27 cellular contexts compared by ENCODE assay signal in the genomic region with DNA sequence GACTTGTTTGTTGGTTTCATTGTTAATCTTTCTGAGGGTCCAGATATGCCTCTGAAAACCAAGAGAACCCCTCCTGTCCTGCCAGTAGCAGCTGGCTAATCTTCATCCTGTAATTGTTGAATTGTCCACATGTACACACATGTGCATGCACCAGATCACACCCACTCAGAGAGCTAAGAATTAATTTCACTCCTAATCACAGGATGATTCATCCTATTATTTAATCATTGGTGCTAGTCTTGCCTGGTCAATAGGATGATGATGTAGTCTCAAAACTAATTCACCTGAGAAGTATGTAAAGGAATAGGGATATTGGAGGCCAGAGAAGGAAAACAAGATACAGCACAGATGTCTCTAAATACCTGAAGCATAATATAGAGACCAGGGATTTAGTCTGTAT. TPM values are rescaled to one million over a fixed set of nuclear protein-coding genes. Genes with fewer than 3 reads are reported as not detected.
"Had no signal": no experiment of that assay in that cellular context is flagged by ENCODE, and none has a peak within 500 bp of the region (broad histone marks: within the 10 kb centered on the region; RNA-seq: fewer than 3 reads in every experiment).

No MANE protein-coding gene starts in this region.

- H3K36me3 Mint-ChIP-seq: activated naive CD8-positive, alpha-beta T cell treated with anti-CD3 and anti-CD28 coated beads, Interleukin-2, amount 10 ng/mL, durations not matched to agents 7 days and 5 days had no signal

- H3K27me3 ChIP-seq: adrenal gland, SJCRH30 had no signal

- H3K9me3 Mint-ChIP-seq: activated naive CD8-positive, alpha-beta T cell treated with anti-CD3 and anti-CD28 coated beads, Interleukin-2, amount 10 ng/mL, durations not matched to agents 7 days and 5 days had no signal

- ATAC-seq: activated CD8-positive, alpha-beta T cell treated with anti-CD3 and anti-CD28 coated beads, Interleukin-2, amount 10 ng/mL, durations not matched to agents 7 days and 5 days had no signal

- DNase-seq: activated CD4-positive, CD25-positive, alpha-beta regulatory T cell; activated CD8-positive, alpha-beta memory T cell treated with anti-CD3 and anti-CD28 coated beads, Interleukin-2, amount 50 U/mL, for 48 hours; activated CD8-positive, alpha-beta T cell treated with anti-CD3 and anti-CD28 coated beads, Interleukin-2, amount 10 ng/mL, durations not matched to agents 7 days and 5 days; activated naive CD4-positive, alpha-beta T cell treated with anti-CD3 and anti-CD28 coated beads, Interleukin-2, amount 50 U/mL, for 16 hours; activated naive CD8-positive, alpha-beta T cell treated with anti-CD3 and anti-CD28 coated beads, Interleukin-2, amount 10 ng/mL, durations not matched to agents 7 days and 5 days; activated T-cell treated with anti-CD3 and anti-CD28 coated beads, Interleukin-2, amount 50 U/mL, for 1 hour; adrenal gland; anterior cingulate cortex; central memory CD4-positive, alpha-beta T cell; Kasumi-1; KBM-7; NCI-H1105 treated with DMSO at 0.1 percent for 48 hours; NCI-H146; NCI-H1930; NCI-H2171; NCI-H2227 treated with DMSO at 0.1 percent for 48 hours; NCI-H446 treated with DMSO at 0.1 percent for 48 hours; NCI-H524 treated with DMSO at 0.1 percent for 48 hours; NCI-H748 treated with DMSO at 0.1 percent for 48 hours; Right ventricle myocardium superior; SJCRH30; SK-N-SH; T-helper 1 cell had no signal

- H3K9me3 ChIP-seq: adrenal gland, SJCRH30, SK-N-SH had no signal

- H3K4me3 Mint-ChIP-seq: activated CD8-positive, alpha-beta T cell treated with anti-CD3 and anti-CD28 coated beads, Interleukin-2, amount 10 ng/mL, durations not matched to agents 7 days and 5 days; activated naive CD8-positive, alpha-beta T cell treated with anti-CD3 and anti-CD28 coated beads, Interleukin-2, amount 10 ng/mL, durations not matched to agents 7 days and 5 days had no signal

- H3K4me3 ChIP-seq: adrenal gland, SJCRH30 had no signal

- H3K27ac ChIP-seq: adrenal gland, SJCRH30, VCaP had no signal

- H3K36me3 ChIP-seq: adrenal gland, SJCRH30 had no signal

- H3K27ac Mint-ChIP-seq: activated CD8-positive, alpha-beta T cell treated with anti-CD3 and anti-CD28 coated beads, Interleukin-2, amount 10 ng/mL, durations not matched to agents 7 days and 5 days; activated naive CD8-positive, alpha-beta T cell treated with anti-CD3 and anti-CD28 coated beads, Interleukin-2, amount 10 ng/mL, durations not matched to agents 7 days and 5 days had no signal

- H3K4me1 ChIP-seq: adrenal gland, SJCRH30 had no signal

RNA-seq across cellular contexts. Expression of a gene that starts 7.8 kb away (rescaled TPM):
- total RNA-seq: activated CD8-positive, alpha-beta T cell treated with anti-CD3 and anti-CD28 coated beads, Interleukin-2, amount 10 ng/mL, durations not matched to agents 7 days and 5 days; activated naive CD8-positive, alpha-beta T cell treated with anti-CD3 and anti-CD28 coated beads, Interleukin-2, amount 10 ng/mL, durations not matched to agents 7 days and 5 days; OCI-LY7; Right ventricle myocardium superior; RPMI7951; SJCRH30; T-helper 2 cell treated with Interferon-gamma antibody and Interleukin-4, amounts not matched to agents 100 ng/mL and 5 ng/mL, for 36 hours had no signal
- polyA plus RNA-seq: SK-N-SH had no signal

RNA-seq across cellular contexts. Expression of a gene that starts 35.1 kb away (rescaled TPM):
- total RNA-seq: activated CD8-positive, alpha-beta T cell treated with anti-CD3 and anti-CD28 coated beads, Interleukin-2, amount 10 ng/mL, durations not matched to agents 7 days and 5 days; activated naive CD8-positive, alpha-beta T cell treated with anti-CD3 and anti-CD28 coated beads, Interleukin-2, amount 10 ng/mL, durations not matched to agents 7 days and 5 days; adrenal gland; OCI-LY7; Right ventricle myocardium superior; RPMI7951; SJCRH30; T-helper 2 cell treated with Interferon-gamma antibody and Interleukin-4, amounts not matched to agents 100 ng/mL and 5 ng/mL, for 36 hours had no signal
- polyA plus RNA-seq: adrenal gland had no signal
